1 cellular context compared by ENCODE assay signal in genomic region chr19:57747472-57747807, GRCh38.
TF ChIP-seq lines count a peak whose summit lies in the region.

No MANE protein-coding gene starts in this region.

TF ChIP-seq in K562, 482 proteins besides CTCF, POLR2A, EP300 and RAD21:
- TF ChIP-seq ZNF589 (CRISPR knock-in tag; IDR thresholded peaks at IDR 0.05; ENCODE audit: low read depth) (no peak), PML (IDR thresholded peaks at IDR 0.05; ENCODE audit: low read length) (no peak), PBX2 (CRISPR knock-in tag; IDR thresholded peaks at IDR 0.05; ENCODE audit: low read depth) (no peak), PBX2 (tag; conservative IDR thresholded peaks at IDR 0.05; ENCODE audit: low read depth) (no peak), NR3C1 (CRISPR knock-in tag; IDR thresholded peaks at IDR 0.05) (no peak), TAF15 (IDR thresholded peaks at IDR 0.05; ENCODE audit: low read depth, low read length) (no peak), SIN3A (IDR thresholded peaks at IDR 0.05; ENCODE audit: borderline replicate concordance in 2 of 2, control insufficient read depth in 1 of 2, low read depth in 2 of 2, low read length in 2 of 2) (no peak), FOXO4 (CRISPR knock-in tag; IDR thresholded peaks at IDR 0.05) (no peak), TSHZ1 (CRISPR knock-in tag; IDR thresholded peaks at IDR 0.05) (no peak), ZFP91 (CRISPR knock-in tag; IDR thresholded peaks at IDR 0.05) (no peak), ZNF3 (CRISPR knock-in tag; IDR thresholded peaks at IDR 0.05) (no peak)
TF ChIP-seq in K562: peak in this region for 0.
